ENCODE assay signal across 1 cellular context in genomic region chrX:19794690-19795089, GRCh38.
TF ChIP-seq lines count a peak whose summit lies in the region.

No MANE protein-coding gene starts in this region.

TF ChIP-seq in SK-N-SH treated with all-trans-retinoic acid at 6 μM for 48 hours, 23 proteins besides CTCF, POLR2A, EP300 and RAD21 (continued from another document):
- TF ChIP-seq POU6F1 (CRISPR knock-in tag; IDR thresholded peaks at IDR 0.05; ENCODE audit: borderline replicate concordance, low read depth) (no peak), CREB5 (CRISPR knock-in tag; IDR thresholded peaks at IDR 0.05; ENCODE audit: low read depth) (no peak), GLIS3 (CRISPR knock-in tag; IDR thresholded peaks at IDR 0.05) (no peak), ZNF565 (CRISPR knock-in tag; conservative IDR thresholded peaks at IDR 0.05; ENCODE audit: low read depth) (no peak), CSRNP3 (CRISPR knock-in tag; IDR thresholded peaks at IDR 0.05) (no peak), BACH2 (CRISPR knock-in tag; IDR thresholded peaks at IDR 0.05; ENCODE audit: borderline replicate concordance) (no peak), PPARA (CRISPR knock-in tag; IDR thresholded peaks at IDR 0.05; ENCODE audit: borderline replicate concordance) (no peak), ESRRG (CRISPR knock-in tag; IDR thresholded peaks at IDR 0.05) (no peak), ZC3H10 (CRISPR knock-in tag; IDR thresholded peaks at IDR 0.05) (no peak), PATZ1 (CRISPR knock-in tag; IDR thresholded peaks at IDR 0.05; ENCODE audit: borderline replicate concordance) (no peak), ZNF8 (CRISPR knock-in tag; IDR thresholded peaks at IDR 0.05) (no peak), TOX (CRISPR knock-in tag; IDR thresholded peaks at IDR 0.05; ENCODE audit: borderline replicate concordance) (no peak), RARB (CRISPR knock-in tag; IDR thresholded peaks at IDR 0.05) (no peak)
